ENCODE assay signal across 8 cellular contexts in the genomic region with DNA sequence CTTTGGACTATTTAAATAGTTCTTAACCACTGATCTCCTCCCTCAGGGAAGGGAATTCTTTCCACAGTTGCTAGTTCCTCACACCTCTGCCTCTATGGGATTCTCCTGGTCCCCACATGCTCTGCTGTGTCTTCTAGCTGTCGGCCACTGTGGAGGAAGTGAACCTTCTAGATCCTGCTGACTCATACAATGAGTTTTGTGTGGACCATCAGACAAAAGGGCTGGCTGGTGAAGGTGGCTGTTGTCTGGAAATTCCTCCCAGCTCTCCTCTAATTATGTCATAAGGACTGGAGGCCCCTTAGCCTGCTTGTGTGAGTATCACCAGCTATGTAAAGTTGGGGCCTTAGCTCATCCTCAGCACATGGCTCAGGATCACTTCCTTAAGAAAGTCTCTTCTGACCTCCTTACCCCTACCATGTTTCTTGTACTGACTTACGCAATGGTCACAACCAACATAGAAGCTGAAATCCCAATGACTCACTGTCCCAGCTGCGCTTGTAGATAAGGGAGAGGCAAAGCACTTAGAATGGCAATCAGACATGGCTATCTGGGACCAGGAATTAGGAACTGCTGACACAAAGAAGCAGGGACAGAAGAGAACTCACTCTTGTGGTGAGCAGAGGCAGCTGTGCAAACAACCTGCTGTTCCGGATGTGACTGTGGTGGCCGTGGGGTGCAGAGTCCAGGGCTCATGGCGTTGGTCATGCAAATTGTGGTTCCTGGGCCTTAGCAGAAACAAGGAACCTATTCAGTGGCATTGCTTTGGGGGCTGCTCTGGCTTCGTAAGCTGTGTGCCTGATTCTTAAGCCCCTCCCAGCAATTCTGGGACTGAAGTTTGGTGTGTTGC. TPM values are rescaled to one million over a fixed set of nuclear protein-coding genes. Genes with fewer than 3 reads are reported as not detected.
A peak's percentile ranks its signal among the peaks of the same experiment; 100 is the strongest.
DNase-seq lines count a peak whose midpoint lies in the region; ATAC-seq and TF ChIP-seq lines count a peak whose summit lies in the region.

No MANE protein-coding gene starts in this region.

- in situ Hi-C loops in mammary epithelial cell (cut with MboI; ENCODE audit: low sequenced_read_pairs in 2 of 2) = no loop called here

- H3K9me3 ChIP-seq in mammary epithelial cell (replicated peaks; ENCODE audit: insufficient read depth, low read length) (no peaks in the 10 kb centered on the region), thoracic aorta (no peaks in the 10 kb centered on the region)

- BruUV-seq in mammary epithelial cell (replicated peaks; lab: Mats Ljungman, UMichigan) = no TSS peak

- no peak overlapping the region for H3K9ac ChIP-seq in mammary epithelial cell (ENCODE audit: insufficient read depth, low read length)

- no peaks in the 10 kb centered on the region for H3K79me2 ChIP-seq in mammary epithelial cell (ENCODE audit: insufficient read depth, low read length)

- CTCF ChIA-PET in mammary epithelial cell (lab: Charles Lee; ENCODE audit: low non-redundant PET) = interaction anchor here (0.6 kb wide), 1 partner anchor 377 kb away, joined by 6 read pairs; no protein-coding TSS in a partner anchor

- peak; percentile 95 for DNase-seq in CD1c-positive myeloid dendritic cell (ENCODE audit: extremely low spot score)
- DNase-seq in NCI-H69 (lab: John Stamatoyannopoulos, UW) = peak; percentile 94
- DNase-seq in mammary epithelial cell = peak; percentile 91
- no peak for DNase-seq in left lobe of liver (ENCODE audit: low spot score)
- peak; percentile 16 for DNase-seq in thoracic aorta (ENCODE audit: low spot score)
- DNase-seq in H7 = no peak

- intact Hi-C loops in mammary epithelial cell (cut with micrococcal nuclease) = loop anchor here (5.0 kb wide), 1 partner anchor 73 kb away; no protein-coding TSS in a partner anchor

- dilution Hi-C loops in mammary epithelial cell (cut with HindIII; ENCODE audit: low sequenced_read_pairs) = loop anchor here (5.0 kb wide), 1 partner anchor 83 kb away; no protein-coding TSS in a partner anchor

- no peaks in the 10 kb centered on the region for H4K20me1 ChIP-seq in mammary epithelial cell (ENCODE audit: insufficient read depth, low read length)

- no peak overlapping the region for H3K4me2 ChIP-seq in mammary epithelial cell (ENCODE audit: insufficient read depth, low read depth, low read length)

- H3K27me3 ChIP-seq in mammary epithelial cell (ENCODE audit: insufficient read depth, low read length) (no peaks in the 10 kb centered on the region), thoracic aorta (replicated peaks; ENCODE audit: insufficient read depth) (no peaks in the 10 kb centered on the region), H7 (ENCODE audit: control insufficient read depth, insufficient read depth, low read length) (no peaks in the 10 kb centered on the region)

- TF ChIP-seq CTCF in mammary epithelial cell (conservative IDR thresholded peaks at IDR 0.05 in 1 of 2, IDR thresholded peaks at IDR 0.05 in 1 of 2; ENCODE audit: extremely low read depth in 1 of 2, insufficient read depth in 1 of 2, low read depth in 1 of 2, low read length in 2 of 2) (no peak), thoracic aorta (IDR thresholded peaks at IDR 0.05) (no peak)

- H3K4me1 ChIP-seq in mammary epithelial cell (ENCODE audit: insufficient read depth, low read length) (peaks cover 23% of the 10 kb centered on the region), thoracic aorta (ENCODE audit: control insufficient read depth in 1 of 2, low read depth in 2 of 2) (no peaks in the 10 kb centered on the region)

- no peak overlapping the region for H2AFZ ChIP-seq in mammary epithelial cell (ENCODE audit: low read depth, low read length)

- WGBS in mammary epithelial cell (ENCODE audit: low coverage, missing lambda C conversion rate) = 97% methylated on average over 7 of the region's 7 CpGs

- H3K27ac ChIP-seq in mammary epithelial cell (ENCODE audit: insufficient read depth, low read depth, low read length) (no peak overlapping the region), thoracic aorta (peak overlapping the region; percentile 40 to 58)

- H3K4me3 ChIP-seq in mammary epithelial cell (replicated peaks in 1 of 3; ENCODE audit: insufficient read depth in 1 of 3, low read depth in 2 of 3, low read length in 3 of 3) = no peak overlapping the region
- no peak overlapping the region for H3K4me3 ChIP-seq in thoracic aorta
- no peak overlapping the region for H3K4me3 ChIP-seq in H7 (ENCODE audit: insufficient read depth, low read depth, low read length)

- ATAC-seq in GM19035 (IDR thresholded peaks at IDR 0.05; ENCODE audit: unreplicated experiment) (peak; percentile 77), HG03135 (IDR thresholded peaks at IDR 0.05; ENCODE audit: unreplicated experiment) (peak; percentile 79), left lobe of liver (peak; percentile 66), thoracic aorta (ENCODE audit: insufficient number of reproducible peaks, low FRiP score, low read depth) (peak; percentile 59)

- H3K36me3 ChIP-seq in mammary epithelial cell (ENCODE audit: insufficient read depth, low read length) (no peaks in the 10 kb centered on the region), thoracic aorta (no peaks in the 10 kb centered on the region), H7 (replicated peaks; ENCODE audit: control insufficient read depth, insufficient read depth, low read length) (no peaks in the 10 kb centered on the region)

RNA-seq across cellular contexts. Expression of gene MACC1, which starts 2.5 kb away (rescaled TPM):
- 1 to 10 TPM; 3.0 to 3.2 TPM for total RNA-seq in mammary epithelial cell
- polyA plus RNA-seq in mammary epithelial cell = 0.51 TPM
- polyA minus RNA-seq in mammary epithelial cell = not detected
- 0.38 TPM for total RNA-seq in left lobe of liver
- total RNA-seq in thoracic aorta = under 1 TPM; 0.14 to 0.56 TPM
- 0.21 and 0.67 TPM in 2 replicates for total RNA-seq in H7 (2014; rRNA removed; shearing (Covaris generic))

Comparison
In these comparisons a context has a peak if more than half of its experiments do, and no peak if none do; other contexts are left out.
1. DNase-seq: peak in CD1c-positive myeloid dendritic cell (single experiment), NCI-H69 (single experiment), mammary epithelial cell (single experiment) and thoracic aorta (single experiment); none in left lobe of liver (single experiment) and H7 (single experiment).
2. Peak in every context shown above with its lines, with median percentiles within 50 percentile points of each other: ATAC-seq.